17 cellular contexts compared by ENCODE assay signal in genomic region chr16:54424043-54424451, GRCh38.
DNase-seq lines count a peak whose midpoint lies in the region; ATAC-seq, FAIRE-seq and TF ChIP-seq lines count a peak whose summit lies in the region.
"Had no signal": no experiment of that assay in that cellular context is flagged by ENCODE, and none has a peak within 500 bp of the region (broad histone marks: within the 10 kb centered on the region; RNA-seq: fewer than 3 reads in every experiment).

No MANE protein-coding gene starts in this region.

- DNase-seq in EL (peak; percentile 58), RPMI7951 (ENCODE audit: low read depth) (peak; percentile 84), bronchial epithelial cell (ENCODE audit: low read depth) (peak; percentile 64), right lobe of liver (no peak), mesenteric fat pad (ENCODE audit: low spot score) (no peak), endothelial cell (ENCODE audit: low spot score) (no peak), UCSD-AML1 (lab: John Stamatoyannopoulos, UW; ENCODE audit: unreplicated experiment) (no peak), upper lobe of left lung (no peak)
- DNase-seq: AML-193; CD4-positive, alpha-beta memory T cell; DMS79; H7; MM.1S; NCI-H187 treated with DMSO at 0.1 percent for 48 hours; NCI-H510A treated with DMSO at 0.1 percent for 48 hours; Peyer's patch had no signal

- H3K4me3 Mint-ChIP-seq in endothelial cell (ENCODE audit: unreplicated experiment): no peak overlapping the region
- H3K4me3 Mint-ChIP-seq: CD4-positive, alpha-beta memory T cell had no signal

- H3K36me3 ChIP-seq in bronchial epithelial cell (ENCODE audit: control insufficient read depth, insufficient read depth, low read length) (no peaks in the 10 kb centered on the region), right lobe of liver (no peaks in the 10 kb centered on the region), upper lobe of left lung (no peaks in the 10 kb centered on the region)
- H3K36me3 ChIP-seq: Peyer's patch had no signal

- H3K27ac ChIP-seq in right lobe of liver: peak overlapping the region in 1 of 3 donors; percentile 35
- peak overlapping the region in 1 of 4 donors; percentile 39 for H3K27ac ChIP-seq in upper lobe of left lung
- H3K27ac ChIP-seq: KMS-11, Peyer's patch had no signal

- H3K4me3 ChIP-seq in bronchial epithelial cell (ENCODE audit: low read depth, low read length): no peak overlapping the region
- no peak overlapping the region for H3K4me3 ChIP-seq in right lobe of liver
- no peak overlapping the region for H3K4me3 ChIP-seq in upper lobe of left lung
- H3K4me3 ChIP-seq: Peyer's patch had no signal

- H3K27ac Mint-ChIP-seq in endothelial cell (ENCODE audit: unreplicated experiment): no peak overlapping the region
- H3K27ac Mint-ChIP-seq: CD4-positive, alpha-beta memory T cell had no signal

- H3K9me3 ChIP-seq in right lobe of liver: no peaks in the 10 kb centered on the region
- H3K9me3 ChIP-seq in upper lobe of left lung: no peaks in the 10 kb centered on the region
- H3K9me3 ChIP-seq: Peyer's patch had no signal

- whole genome bisulfite sequencing in right lobe of liver (ENCODE audit: insufficient coverage, low coverage, low lambda C conversion rate, missing lambda C conversion rate): 20% methylated on average over 5 of the region's 5 CpGs
- WGBS in upper lobe of left lung, 2 donors: 63 to 64% methylated on average over 4 to 5 of the region's 5 CpGs

- no peaks in the 10 kb centered on the region for H3K4me1 Mint-ChIP-seq in endothelial cell (ENCODE audit: unreplicated experiment)
- H3K4me1 Mint-ChIP-seq: CD4-positive, alpha-beta memory T cell had no signal

- TF ChIP-seq EP300 in upper lobe of left lung (IDR thresholded peaks at IDR 0.05): no peak

- intact Hi-C loops in right lobe of liver (cut with DNase I): no loop called here

- peaks cover 0 to 55% (median 24%) of the 10 kb centered on the region in 4 donors for H3K4me1 ChIP-seq in right lobe of liver
- peaks cover 0 to 29% (median 4%) of the 10 kb centered on the region in 4 donors for H3K4me1 ChIP-seq in upper lobe of left lung
- H3K4me1 ChIP-seq: Peyer's patch had no signal

- ATAC-seq in right lobe of liver: peak in 3 of 4 donors; percentile 23 to 40 (median 31)
- ATAC-seq in upper lobe of left lung (ENCODE audit: low FRiP score in 2 of 2): no peak

- H3K27me3 Mint-ChIP-seq in endothelial cell (ENCODE audit: unreplicated experiment): no peaks in the 10 kb centered on the region

- H3K9me3 Mint-ChIP-seq in endothelial cell (ENCODE audit: unreplicated experiment): no peaks in the 10 kb centered on the region

- TF ChIP-seq POLR2A in right lobe of liver (IDR thresholded peaks at IDR 0.05): no peak
- TF ChIP-seq POLR2A in upper lobe of left lung (IDR thresholded peaks at IDR 0.05): no peak

- TF ChIP-seq CTCF in bronchial epithelial cell (IDR thresholded peaks at IDR 0.05; ENCODE audit: insufficient read depth, low read length, severe bottlenecking): no peak
- TF ChIP-seq CTCF in right lobe of liver (IDR thresholded peaks at IDR 0.05): no peak
- TF ChIP-seq CTCF in endothelial cell (IDR thresholded peaks at IDR 0.05; ENCODE audit: unreplicated experiment): no peak
- no peak for TF ChIP-seq CTCF in upper lobe of left lung (IDR thresholded peaks at IDR 0.05)

- FAIRE-seq in bronchial epithelial cell (lab: Jason Lieb, UNC): no peak

- H3K27me3 ChIP-seq in bronchial epithelial cell (ENCODE audit: control insufficient read depth, insufficient read depth, low read length): no peaks in the 10 kb centered on the region
- H3K27me3 ChIP-seq in right lobe of liver: no peaks in the 10 kb centered on the region
- H3K27me3 ChIP-seq in upper lobe of left lung: no peaks in the 10 kb centered on the region
- H3K27me3 ChIP-seq: Peyer's patch had no signal

- H3K36me3 Mint-ChIP-seq in endothelial cell (ENCODE audit: low read depth, unreplicated experiment): no peaks in the 10 kb centered on the region
- H3K36me3 Mint-ChIP-seq: CD4-positive, alpha-beta memory T cell had no signal

Comparison
In these comparisons a context has a peak if more than half of its experiments do, and no peak if none do; other contexts are left out.
1. DNase-seq: peak in EL (single experiment), RPMI7951 (single experiment) and bronchial epithelial cell (single experiment); none in right lobe of liver (0 of 3), mesenteric fat pad (single experiment), endothelial cell (single experiment), UCSD-AML1 (single experiment) and upper lobe of left lung (0 of 2).
2. ATAC-seq: peak in right lobe of liver (3 of 4); none in upper lobe of left lung (0 of 2).